In genomic region chr19:48492925-48493717, GRCh38 we compare ENCODE assay signal across 1 cellular context.
TF ChIP-seq lines count a peak whose summit lies in the region.

No MANE protein-coding gene starts in this region.

TF ChIP-seq in HepG2, 621 proteins besides CTCF, POLR2A, EP300 and RAD21 (continues in another document):
- TF ChIP-seq MED8 (CRISPR knock-in tag; IDR thresholded peaks at IDR 0.05; ENCODE audit: insufficient replicate concordance) (no peak), ZNF142 (CRISPR knock-in tag; IDR thresholded peaks at IDR 0.05) (no peak), POGK (CRISPR knock-in tag; conservative IDR thresholded peaks at IDR 0.05) (peak; percentile 47; the same call in 1 of the 2 replicates), POGZ (CRISPR knock-in tag; IDR thresholded peaks at IDR 0.05) (no peak), ZBTB33 (CRISPR knock-in tag; IDR thresholded peaks at IDR 0.05) (peak; percentile 92), ZNF614 (CRISPR knock-in tag; IDR thresholded peaks at IDR 0.05; ENCODE audit: borderline replicate concordance) (no peak), SPEN (CRISPR knock-in tag; IDR thresholded peaks at IDR 0.05; ENCODE audit: low read depth) (no peak), TEAD3 (CRISPR knock-in tag; optimal IDR thresholded peaks at IDR 0.05; ENCODE audit: borderline replicate concordance) (peak; percentile 14), ZNF280B (CRISPR knock-in tag; IDR thresholded peaks at IDR 0.05; ENCODE audit: borderline replicate concordance) (no peak), THAP11 (CRISPR knock-in tag; IDR thresholded peaks at IDR 0.05) (no peak; the same call in 1 of the 2 replicates), DNMT1 (CRISPR knock-in tag; IDR thresholded peaks at IDR 0.05) (no peak), ZNF263 (CRISPR knock-in tag; IDR thresholded peaks at IDR 0.05) (no peak), ZBTB7A (CRISPR knock-in tag; IDR thresholded peaks at IDR 0.05) (no peak), ZNF18 (CRISPR knock-in tag; IDR thresholded peaks at IDR 0.05; ENCODE audit: insufficient replicate concordance) (no peak), IKZF1 (IDR thresholded peaks at IDR 0.05) (no peak), ZNF724P (CRISPR knock-in tag; IDR thresholded peaks at IDR 0.05; ENCODE audit: borderline replicate concordance) (0 out of 2 replicates have a peak, but pooled peaks have one; percentile 24), SIX1 (CRISPR knock-in tag; IDR thresholded peaks at IDR 0.05; ENCODE audit: borderline replicate concordance) (no peak), ZNF678 (CRISPR knock-in tag; IDR thresholded peaks at IDR 0.05) (no peak), ZNF557 (CRISPR knock-in tag; IDR thresholded peaks at IDR 0.05) (no peak), ZNF274 (CRISPR knock-in tag; IDR thresholded peaks at IDR 0.05) (no peak), CEBPZ (IDR thresholded peaks at IDR 0.05; ENCODE audit: low read length) (no peak), BRCA1 (CRISPR knock-in tag; IDR thresholded peaks at IDR 0.05) (no peak), HOMEZ (CRISPR knock-in tag; IDR thresholded peaks at IDR 0.05; ENCODE audit: low read depth) (no peak), FOXC1 (CRISPR knock-in tag; IDR thresholded peaks at IDR 0.05; ENCODE audit: borderline replicate concordance) (no peak), SP1 (IDR thresholded peaks at IDR 0.05) (no peak), SP1 (CRISPR knock-in tag; IDR thresholded peaks at IDR 0.05) (peak; percentile 72), TP53 (CRISPR knock-in tag; conservative IDR thresholded peaks at IDR 0.05) (no peak), ZNF609 (CRISPR knock-in tag; IDR thresholded peaks at IDR 0.05; ENCODE audit: borderline replicate concordance) (no peak), ELK4 (CRISPR knock-in tag; IDR thresholded peaks at IDR 0.05; ENCODE audit: borderline replicate concordance) (no peak), ZNF350 (CRISPR knock-in tag; IDR thresholded peaks at IDR 0.05; ENCODE audit: borderline replicate concordance, low read depth) (no peak), HMG20A (CRISPR knock-in tag; IDR thresholded peaks at IDR 0.05; ENCODE audit: borderline replicate concordance) (no peak)
